Comparison of ENCODE assay signal across 14 cellular contexts in genomic region chr5:154818459-154819116, GRCh38. TPM values are rescaled to one million over a fixed set of nuclear protein-coding genes. Genes with fewer than 3 reads are reported as not detected.
DNase-seq lines count a peak whose midpoint lies in the region; ATAC-seq, FAIRE-seq and TF ChIP-seq lines count a peak whose summit lies in the region.
"Had no signal": no experiment of that assay in that cellular context is flagged by ENCODE, and none has a peak within 500 bp of the region (broad histone marks: within the 10 kb centered on the region; RNA-seq: fewer than 3 reads in every experiment).

No MANE protein-coding gene starts in this region.

- TF ChIP-seq EP300 in HepG2 (IDR thresholded peaks at IDR 0.05; ENCODE audit: low read depth in 2 of 2, low read length in 2 of 2) (no peak), HepG2 (CRISPR knock-in tag; IDR thresholded peaks at IDR 0.05; ENCODE audit: borderline replicate concordance) (no peak)

- H3K27ac ChIP-seq in HepG2 (ENCODE audit: extremely low read length, insufficient read depth, low read length) (no peak overlapping the region), right lobe of liver (no peak overlapping the region), mesodermal cell (ENCODE audit: low read depth, low read length, severe bottlenecking) (peak overlapping the region; percentile 23), PC-9 (no peak overlapping the region)
- H3K27ac ChIP-seq: hepatocyte had no signal

- H3K79me2 ChIP-seq in HepG2 (ENCODE audit: insufficient read depth, low read length) (no peaks in the 10 kb centered on the region), PC-9 (ENCODE audit: low read depth) (no peaks in the 10 kb centered on the region)

- H3K9ac ChIP-seq in HepG2 (ENCODE audit: insufficient read depth, low read depth, low read length) = no peak overlapping the region

- CTCF ChIA-PET in HepG2 (lab: Yijun Ruan, JAX; ENCODE audit: low intra/inter-chr PET ratio, low total read pairs) (no interaction called here), PC-9 (lab: Charles Lee) (no interaction called here)

- TF ChIP-seq CTCF in HepG2 (CRISPR knock-in tag; IDR thresholded peaks at IDR 0.05) (no peak), right lobe of liver (IDR thresholded peaks at IDR 0.05) (no peak), PC-9 (conservative IDR thresholded peaks at IDR 0.05) (no peak)

- peaks cover 31% of the 10 kb centered on the region; the same call in 1 of the 2 replicates for H3F3A ChIP-seq in PC-9 (ENCODE audit: insufficient read depth, low read depth)

- FAIRE-seq in HepG2 (lab: Jason Lieb, UNC) = no peak

- H4K20me1 ChIP-seq in HepG2 (ENCODE audit: insufficient read depth, low read length) (peaks cover 3% of the 10 kb centered on the region), PC-9 (ENCODE audit: insufficient read depth) (0 out of 2 replicates have a peak, but pooled peaks cover 4% of the 10 kb centered on the region)

- ATAC-seq in HepG2 (no peak), right lobe of liver (no peak), GM19455 (IDR thresholded peaks at IDR 0.05; ENCODE audit: unreplicated experiment) (no peak)
- no peak for ATAC-seq in activated T-helper 17 cell treated with anti-CD3 and anti-CD28 coated beads, Interleukin-2, amount 50 U/mL, for 72 hours (replicated peaks)

- H3K4me2 ChIP-seq in HepG2 (ENCODE audit: low read depth, low read length) = no peak overlapping the region
- H3K4me2 ChIP-seq in PC-9 = no peak overlapping the region
- H3K4me2 ChIP-seq: hepatocyte had no signal

- intact Hi-C loops in HepG2 (cut with micrococcal nuclease; ENCODE audit: unreplicated experiment) = loop anchor here (5.0 kb wide), 1 partner anchor 39 kb away; the partner anchor contains the start of gene CNOT8
- intact Hi-C loops in right lobe of liver (cut with DNase I) = no loop called here
- intact Hi-C loops in PC-9 (cut with micrococcal nuclease; ENCODE audit: unreplicated experiment) = loop anchor here (10.0 kb wide), 1 partner anchor 844 kb away; no protein-coding TSS in a partner anchor

- TF ChIP-seq RAD21 in HepG2 (CRISPR knock-in tag; IDR thresholded peaks at IDR 0.05) = no peak

- no peaks in the 10 kb centered on the region for H3K27me3 ChIP-seq in HepG2 (ENCODE audit: control insufficient read depth in 1 of 2, insufficient read depth in 2 of 2, low read length in 2 of 2)
- no peaks in the 10 kb centered on the region for H3K27me3 ChIP-seq in right lobe of liver
- no peaks in the 10 kb centered on the region for H3K27me3 ChIP-seq in PC-9 (ENCODE audit: insufficient read depth, low read depth)
- H3K27me3 ChIP-seq: hepatocyte had no signal

- in situ Hi-C loops in HepG2 (cut with HindIII; ENCODE audit: extremely low pct_ligation_motif_present, low pct_unique_long_range_greater_than_20kb) = no loop called here

- H3K9me3 ChIP-seq in HepG2 (ENCODE audit: low read length) (no peaks in the 10 kb centered on the region), right lobe of liver (no peaks in the 10 kb centered on the region), mesodermal cell (ENCODE audit: control insufficient read depth, low read length) (no peaks in the 10 kb centered on the region), PC-9 (ENCODE audit: insufficient read depth, low read depth) (no peaks in the 10 kb centered on the region)

- H3K4me3 ChIP-seq in HepG2 (replicated peaks in 1 of 3; ENCODE audit: insufficient read depth in 1 of 3, low read depth in 2 of 3, low read length in 3 of 3) = no peak overlapping the region
- H3K4me3 ChIP-seq in right lobe of liver = no peak overlapping the region
- no peak overlapping the region for H3K4me3 ChIP-seq in mesodermal cell (ENCODE audit: extremely low read depth, insufficient read depth, low read length, poor library complexity, severe bottlenecking)
- no peak overlapping the region for H3K4me3 ChIP-seq in PC-9
- H3K4me3 ChIP-seq: hepatocyte had no signal

- H3K4me1 ChIP-seq in HepG2 (ENCODE audit: insufficient read depth, low read length) (peaks cover 39% of the 10 kb centered on the region), right lobe of liver (peaks cover 0 to 19% (median 9%) of the 10 kb centered on the region in 4 donors), mesodermal cell (ENCODE audit: control insufficient read depth, insufficient read depth, low read length, poor library complexity, severe bottlenecking) (peaks cover 7% of the 10 kb centered on the region), PC-9 (replicated peaks; ENCODE audit: insufficient read depth) (no peaks in the 10 kb centered on the region)

- no peaks in the 10 kb centered on the region for H3K27me3 Mint-ChIP-seq in activated T-helper 17 cell treated with anti-CD3 and anti-CD28 coated beads, Interleukin-2, amount 50 U/mL, for 72 hours

- 98% methylated on average over 2 of the region's 2 CpGs for WGBS in HepG2 (ENCODE audit: low lambda C conversion rate)
- 50% methylated on average over 2 of the region's 2 CpGs for WGBS in right lobe of liver (ENCODE audit: insufficient coverage, low coverage, low lambda C conversion rate, missing lambda C conversion rate)
- WGBS in mesodermal cell (ENCODE audit: insufficient coverage in 2 of 2), 2 experiments = 87 to 100% methylated on average over 1 of the region's 2 CpGs

- 0 out of 4 replicates have a peak, but pooled peaks of 1 of the 2 experiments have one; percentile 19 for TF ChIP-seq POLR2A in HepG2 (IDR thresholded peaks at IDR 0.05; ENCODE audit: insufficient read depth in 1 of 2, low read depth in 2 of 2, low read length in 2 of 2)
- no peak for TF ChIP-seq POLR2A in right lobe of liver (IDR thresholded peaks at IDR 0.05)

- no peaks in the 10 kb centered on the region for H3K9me2 ChIP-seq in PC-9 (ENCODE audit: insufficient read depth)

- H2AFZ ChIP-seq in HepG2 (ENCODE audit: low read length) (no peak overlapping the region), PC-9 (no peak overlapping the region)
- H2AFZ ChIP-seq: hepatocyte had no signal

- H3K27ac Mint-ChIP-seq in activated T-helper 17 cell treated with anti-CD3 and anti-CD28 coated beads, Interleukin-2, amount 50 U/mL, for 72 hours = peak overlapping the region; percentile 51

- H3K9me3 Mint-ChIP-seq in activated T-helper 17 cell treated with anti-CD3 and anti-CD28 coated beads, Interleukin-2, amount 50 U/mL, for 72 hours = no peaks in the 10 kb centered on the region
- H3K9me3 Mint-ChIP-seq: activated T-helper 1 cell treated with anti-CD3 and anti-CD28 coated beads, Interleukin-12 subunit alpha, Interleukin-12 subunit beta, Interleukin-2, Interleukin-4 antibody, amounts not matched to agents 30 ng/mL and 10 ng/mL and 1 ng/mL, durations not matched to agents 14 hours and 24 hours and 36 hours had no signal

- POLR2A ChIA-PET in HepG2 (lab: Yijun Ruan, JAX) (interaction anchor here (0.6 kb wide), 1 partner anchor 24 kb away, joined by 3 read pairs; no protein-coding TSS in a partner anchor), PC-9 (lab: Charles Lee; ENCODE audit: unreplicated experiment) (no interaction called here)

- BruUV-seq in HepG2 (replicated peaks; lab: Mats Ljungman, UMichigan) = no TSS peak
- no TSS peak for BruUV-seq in PC-9 (replicated peaks; lab: Mats Ljungman, UMichigan)

- H3K4me1 Mint-ChIP-seq in activated T-helper 17 cell treated with anti-CD3 and anti-CD28 coated beads, Interleukin-2, amount 50 U/mL, for 72 hours = peaks cover 4% of the 10 kb centered on the region

- H3K36me3 ChIP-seq in HepG2 (replicated peaks in 1 of 2; ENCODE audit: control insufficient read depth in 1 of 2, insufficient read depth in 2 of 2, low read length in 2 of 2) = peaks cover 18 to 59% of the 10 kb centered on the region in 2 experiments
- H3K36me3 ChIP-seq in right lobe of liver = peaks cover 0 to 68% (median 20%) of the 10 kb centered on the region in 4 donors
- H3K36me3 ChIP-seq in mesodermal cell (ENCODE audit: control insufficient read depth, insufficient read depth, low read length) = peaks cover 99% of the 10 kb centered on the region
- peaks cover 23% of the 10 kb centered on the region; the same call in 1 of the 2 replicates for H3K36me3 ChIP-seq in PC-9 (ENCODE audit: low read depth)

- H3K4me3 Mint-ChIP-seq in activated T-helper 17 cell treated with anti-CD3 and anti-CD28 coated beads, Interleukin-2, amount 50 U/mL, for 72 hours = no peak overlapping the region
- H3K4me3 Mint-ChIP-seq: activated T-helper 1 cell treated with anti-CD3 and anti-CD28 coated beads, Interleukin-12 subunit alpha, Interleukin-12 subunit beta, Interleukin-2, Interleukin-4 antibody, amounts not matched to agents 30 ng/mL and 10 ng/mL and 1 ng/mL, durations not matched to agents 14 hours and 24 hours and 36 hours had no signal

- peaks cover 87% of the 10 kb centered on the region for H3K36me3 Mint-ChIP-seq in activated T-helper 17 cell treated with anti-CD3 and anti-CD28 coated beads, Interleukin-2, amount 50 U/mL, for 72 hours (ENCODE audit: low read depth)

- DNase-seq in HepG2 (ENCODE audit: low spot score) (no peak), right lobe of liver (no peak), PC-9 (no peak), kidney glomerular epithelial cell (lab: John Stamatoyannopoulos, UW) (no peak), mesenteric fat pad (ENCODE audit: low spot score) (no peak)
- DNase-seq: activated CD4-positive, alpha-beta T cell treated with anti-CD3 and anti-CD28 coated beads for 4 hours; DMS153; trophoblast cell had no signal

RNA-seq across cellular contexts. Expression of gene FAXDC2, which starts 31.8 kb away (rescaled TPM):
- total RNA-seq in HepG2 (2016; rRNA removed; fragmentation: Illumina TruSeq; extraction: Trizol) = 3.0 and 4.7 TPM in 2 replicates
- 1.3 and 1.5 TPM in 2 replicates for total RNA-seq in HepG2 (2016; cell fraction: cytosol; rRNA removed; fragmentation: Illumina TruSeq; extraction: Trizol; ENCODE audit: low read depth)
- 4.3 and 5.0 TPM in 2 replicates for total RNA-seq in HepG2 (2016; cell fraction: insoluble cytoplasmic fraction; rRNA removed; fragmentation: Illumina TruSeq; extraction: Trizol)
- 3.5 and 4.3 TPM in 2 replicates for total RNA-seq in HepG2 (2016; cell fraction: membrane; rRNA removed; fragmentation: Illumina TruSeq; extraction: Trizol)
- total RNA-seq in HepG2 (2016; cell fraction: nucleus; rRNA removed; fragmentation: Illumina TruSeq; extraction: Trizol) = 5.5 and 5.8 TPM in 2 replicates
- polyA plus RNA-seq in HepG2 (2011; rRNA removed) = 49.5 and 58.8 TPM in 2 replicates
- polyA plus RNA-seq in HepG2 (2011; cell fraction: cytosol; rRNA removed) = 41.5 and 43.5 TPM in 2 replicates
- 45.2 and 57.4 TPM in 2 replicates for polyA plus RNA-seq in HepG2 (2011; cell fraction: nucleus; rRNA removed)
- 27.6 and 33.1 TPM in 2 replicates for polyA plus RNA-seq in HepG2 (2012)
- polyA plus RNA-seq in HepG2 (2016; cell fraction: cytosol; fragmentation: Illumina TruSeq; extraction: Trizol; ENCODE audit: low read depth) = 1.3 and 1.9 TPM in 2 replicates
- polyA plus RNA-seq in HepG2 (2016; cell fraction: insoluble cytoplasmic fraction; fragmentation: Illumina TruSeq; extraction: Trizol; ENCODE audit: low read depth) = 3.7 and 4.2 TPM in 2 replicates
- polyA plus RNA-seq in HepG2 (2016; cell fraction: membrane; fragmentation: Illumina TruSeq; extraction: Trizol; ENCODE audit: low read depth) = 3.9 and 4.0 TPM in 2 replicates
- 6.6 and 7.0 TPM in 2 replicates for polyA plus RNA-seq in HepG2 (2016; cell fraction: nucleus; fragmentation: Illumina TruSeq; extraction: Trizol; ENCODE audit: insufficient read depth, low read depth)
- polyA minus RNA-seq in HepG2 (2011; rRNA and poly(A)+ RNA removed; ENCODE audit: low replicate concordance) = 0.05 and 101 TPM in 2 replicates
- 23.1 and 27.3 TPM in 2 replicates for polyA minus RNA-seq in HepG2 (2011; cell fraction: cytosol; rRNA and poly(A)+ RNA removed)
- polyA minus RNA-seq in HepG2 (2011; cell fraction: nucleus; rRNA and poly(A)+ RNA removed) = 39.9 and 40.4 TPM in 2 replicates
- 10 to 100 TPM; 27.3 to 98.1 (median 53.2) TPM for total RNA-seq in right lobe of liver
- not detected for total RNA-seq in activated T-helper 17 cell treated with anti-CD3 and anti-CD28 coated beads, Interleukin-2, amount 50 U/mL, for 72 hours
- polyA plus RNA-seq in mesodermal cell (2013, experiment 1 of 2) = 30.1 TPM
- polyA plus RNA-seq in mesodermal cell (2013, experiment 2 of 2) = 23.6 TPM
- 0.70 and 0.73 TPM in 2 replicates for total RNA-seq in PC-9 (2021)
- 13.2 TPM for total RNA-seq in mesenteric fat pad
- total RNA-seq: activated T-helper 1 cell treated with anti-CD3 and anti-CD28 coated beads, Interleukin-12 subunit alpha, Interleukin-12 subunit beta, Interleukin-2, Interleukin-4 antibody, amounts not matched to agents 30 ng/mL and 10 ng/mL and 1 ng/mL, durations not matched to agents 14 hours and 24 hours and 36 hours; T-helper 1 cell treated with Interleukin-12 subunit alpha and Interleukin-12 subunit beta and Interleukin-4 antibody, amounts not matched to agents 30 ng/mL and 1 ng/mL, for 36 hours had no signal

RNA-seq across cellular contexts. Expression of gene CNOT8, which starts 39.8 kb away (rescaled TPM):
- total RNA-seq in HepG2 (2016; rRNA removed; fragmentation: Illumina TruSeq; extraction: Trizol) = 37.1 and 50.3 TPM in 2 replicates
- 8.5 and 9.5 TPM in 2 replicates for total RNA-seq in HepG2 (2016; cell fraction: cytosol; rRNA removed; fragmentation: Illumina TruSeq; extraction: Trizol; ENCODE audit: low read depth)
- total RNA-seq in HepG2 (2016; cell fraction: insoluble cytoplasmic fraction; rRNA removed; fragmentation: Illumina TruSeq; extraction: Trizol) = 38.6 and 50.3 TPM in 2 replicates
- total RNA-seq in HepG2 (2016; cell fraction: membrane; rRNA removed; fragmentation: Illumina TruSeq; extraction: Trizol) = 21.9 and 23.8 TPM in 2 replicates
- total RNA-seq in HepG2 (2016; cell fraction: nucleus; rRNA removed; fragmentation: Illumina TruSeq; extraction: Trizol) = 27.1 and 28.0 TPM in 2 replicates
- 63.8 and 74.9 TPM in 2 replicates for polyA plus RNA-seq in HepG2 (2011; rRNA removed)
- 63.2 and 67.0 TPM in 2 replicates for polyA plus RNA-seq in HepG2 (2011; cell fraction: cytosol; rRNA removed)
- 46.3 and 57.5 TPM in 2 replicates for polyA plus RNA-seq in HepG2 (2011; cell fraction: nucleus; rRNA removed)
- polyA plus RNA-seq in HepG2 (2012) = 54.8 and 56.2 TPM in 2 replicates
- 4.1 and 5.1 TPM in 2 replicates for polyA plus RNA-seq in HepG2 (2016; cell fraction: cytosol; fragmentation: Illumina TruSeq; extraction: Trizol; ENCODE audit: low read depth)
- polyA plus RNA-seq in HepG2 (2016; cell fraction: insoluble cytoplasmic fraction; fragmentation: Illumina TruSeq; extraction: Trizol; ENCODE audit: low read depth) = 41.9 and 42.7 TPM in 2 replicates
- polyA plus RNA-seq in HepG2 (2016; cell fraction: membrane; fragmentation: Illumina TruSeq; extraction: Trizol; ENCODE audit: low read depth) = 12.2 and 12.5 TPM in 2 replicates
- polyA plus RNA-seq in HepG2 (2016; cell fraction: nucleus; fragmentation: Illumina TruSeq; extraction: Trizol; ENCODE audit: insufficient read depth, low read depth) = 48.0 and 49.6 TPM in 2 replicates
- polyA minus RNA-seq in HepG2 (2011; rRNA and poly(A)+ RNA removed; ENCODE audit: low replicate concordance) = 31.6 and 52.4 TPM in 2 replicates
- 51.4 and 54.3 TPM in 2 replicates for polyA minus RNA-seq in HepG2 (2011; cell fraction: cytosol; rRNA and poly(A)+ RNA removed)
- 35.0 and 39.0 TPM in 2 replicates for polyA minus RNA-seq in HepG2 (2011; cell fraction: nucleus; rRNA and poly(A)+ RNA removed)
- 10 to 100 TPM; 12.4 to 19.6 (median 16.5) TPM for total RNA-seq in right lobe of liver
- total RNA-seq in activated T-helper 17 cell treated with anti-CD3 and anti-CD28 coated beads, Interleukin-2, amount 50 U/mL, for 72 hours = 100 to 1,000 TPM in 1 of 2 donors, 10 to 100 TPM in 1; 87.4 to 173 TPM
- 77.7 TPM for polyA plus RNA-seq in mesodermal cell (2013, experiment 1 of 2)
- polyA plus RNA-seq in mesodermal cell (2013, experiment 2 of 2) = 69.0 TPM
- 72.3 and 72.7 TPM in 2 replicates for total RNA-seq in PC-9 (2021)
- 45.0 TPM for total RNA-seq in mesenteric fat pad

Comparison
In these comparisons a context has a peak if more than half of its experiments do, and no peak if none do; other contexts are left out.
1. intact Hi-C loops: an anchor here in HepG2 (5.0 kb wide) and PC-9 (10.0 kb wide); none called in right lobe of liver.